In the genomic region with DNA sequence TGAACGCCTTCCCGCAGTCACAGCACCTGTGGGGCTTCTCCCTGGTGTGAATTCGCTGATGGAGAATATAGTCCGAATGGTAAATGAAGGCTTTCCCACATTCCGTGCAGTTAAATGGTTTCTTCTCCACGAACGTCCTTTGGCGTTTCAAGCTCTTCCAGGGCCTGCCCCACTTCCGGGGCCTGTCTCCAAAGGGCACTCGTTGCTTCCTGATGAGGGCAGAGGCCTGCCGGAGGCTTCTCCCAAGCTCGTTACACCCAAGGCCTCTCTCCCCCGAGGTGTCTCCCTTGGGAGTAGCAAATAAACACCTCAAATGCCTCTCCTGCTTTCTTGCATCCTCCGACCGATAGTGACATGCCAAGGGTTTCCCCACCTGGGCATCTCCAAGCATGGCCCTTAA, we compare ENCODE assay signal across 36 cellular contexts.
"Had no signal": no experiment of that assay in that cellular context is flagged by ENCODE, and none has a peak within 500 bp of the region (broad histone marks: within the 10 kb centered on the region; RNA-seq: fewer than 3 reads in every experiment).

No MANE protein-coding gene starts in this region.

- DNase-seq: activated B cell treated with CpG ODN at 0.5 μM for 24 hours; activated CD4-positive, alpha-beta memory T cell treated with anti-CD3 and anti-CD28 coated beads for 36 hours; activated CD4-positive, alpha-beta T cell treated with anti-CD3 and anti-CD28 coated beads for 4 hours; activated CD4-positive, alpha-beta T cell treated with anti-CD3 and anti-CD28 coated beads, Interleukin-2, amount 10 ng/mL, durations not matched to agents 24 days and 14 days; activated CD4-positive, alpha-beta T cell treated with anti-CD3 and anti-CD28 coated beads, Interleukin-2, amount 50 U/mL, for 1 hour; activated CD4-positive, alpha-beta T cell treated with anti-CD3 and anti-CD28 coated beads, Interleukin-2, amount 50 U/mL, for 4 hours; activated CD4-positive, CD25-positive, alpha-beta regulatory T cell treated with anti-CD3 and anti-CD28 coated beads, Interleukin-2, amount 50 U/mL, for 72 hours; activated CD8-positive, alpha-beta memory T cell treated with anti-CD3 and anti-CD28 coated beads, Interleukin-2, amount 50 U/mL, for 4 hours; activated CD8-positive, alpha-beta T cell treated with anti-CD3 and anti-CD28 coated beads for 36 hours; activated effector memory CD4-positive, alpha-beta T cell treated with Interleukin-2 at 50 U/mL for 16 hours; activated gamma-delta T cell; activated naive CD4-positive, alpha-beta T cell treated with anti-CD3 and anti-CD28 coated beads, Interleukin-2, amount 10 ng/mL, durations not matched to agents 7 days and 5 days; activated naive CD4-positive, alpha-beta T cell treated with Interleukin-2 at 50 U/mL for 16 hours; activated naive CD8-positive, alpha-beta T cell treated with anti-CD3 and anti-CD28 coated beads, Interleukin-2, amount 10 ng/mL, durations not matched to agents 7 days and 5 days; activated naive CD8-positive, alpha-beta T cell treated with anti-CD3 and anti-CD28 coated beads, Interleukin-2, amount 50 U/mL, for 24 hours; activated T-cell treated with anti-CD3 and anti-CD28 coated beads for 4 hours; activated T-cell treated with anti-CD3 and anti-CD28 coated beads, Interleukin-2, amount 50 U/mL, for 1 hour; activated T-cell treated with anti-CD3 and anti-CD28 coated beads, Interleukin-2, amount 50 U/mL, for 4 hours; adrenal gland; amniotic stem cell; aorta; body of pancreas; brain microvascular endothelial cell; central memory CD4-positive, alpha-beta T cell; T-helper 1 cell; T-helper 2 cell; T-helper 9 cell had no signal

- H3K27ac Mint-ChIP-seq: activated B cell treated with CpG ODN at 0.5 μM for 24 hours; activated CD4-positive, alpha-beta memory T cell treated with anti-CD3 and anti-CD28 coated beads for 36 hours; activated CD4-positive, alpha-beta T cell treated with anti-CD3 and anti-CD28 coated beads, Interleukin-2, amount 10 ng/mL, durations not matched to agents 24 days and 14 days; activated CD8-positive, alpha-beta T cell treated with anti-CD3 and anti-CD28 coated beads for 36 hours; activated naive CD4-positive, alpha-beta T cell treated with anti-CD3 and anti-CD28 coated beads, Interleukin-2, amount 10 ng/mL, durations not matched to agents 7 days and 5 days; activated naive CD4-positive, alpha-beta T cell treated with anti-CD3 and anti-CD28 coated beads, Interleukin-2, amount 50 U/mL, for 24 hours; activated naive CD8-positive, alpha-beta T cell; activated naive CD8-positive, alpha-beta T cell treated with anti-CD3 and anti-CD28 coated beads, Interleukin-2, amount 10 ng/mL, durations not matched to agents 7 days and 5 days; activated naive CD8-positive, alpha-beta T cell treated with anti-CD3 and anti-CD28 coated beads, Interleukin-2, amount 50 U/mL, for 24 hours; activated T-helper 2 cell treated with anti-CD3 and anti-CD28 coated beads, Interferon-gamma antibody, Interleukin-2, Interleukin-4, amounts not matched to agents 10 μg/mL and 5 μg/mL and 100 μg/mL, durations not matched to agents 14 hours and 24 hours and 36 hours; T-helper 1 cell treated with Interleukin-12 subunit alpha and Interleukin-12 subunit beta and Interleukin-4 antibody, amounts not matched to agents 30 μg/mL and 1 μg/mL, for 36 hours; T-helper 2 cell treated with Interferon-gamma antibody and Interleukin-4, amounts not matched to agents 5 μg/mL and 100 μg/mL, for 36 hours had no signal

- H3K27me3 ChIP-seq: adrenal gland, body of pancreas, brain microvascular endothelial cell, breast epithelium had no signal

- H3K27me3 Mint-ChIP-seq: activated CD4-positive, alpha-beta T cell treated with anti-CD3 and anti-CD28 coated beads, Interleukin-2, amount 10 ng/mL, durations not matched to agents 24 days and 14 days; activated CD8-positive, alpha-beta T cell treated with anti-CD3 and anti-CD28 coated beads for 36 hours; activated naive CD4-positive, alpha-beta T cell treated with anti-CD3 and anti-CD28 coated beads, Interleukin-2, amount 10 ng/mL, durations not matched to agents 7 days and 5 days had no signal

- H3K4me3 Mint-ChIP-seq: activated B cell treated with CpG ODN at 0.5 μM for 24 hours; activated CD4-positive, alpha-beta memory T cell treated with anti-CD3 and anti-CD28 coated beads for 36 hours; activated CD4-positive, alpha-beta T cell treated with anti-CD3 and anti-CD28 coated beads, Interleukin-2, amount 10 ng/mL, durations not matched to agents 24 days and 14 days; activated CD8-positive, alpha-beta T cell treated with anti-CD3 and anti-CD28 coated beads for 36 hours; activated naive CD4-positive, alpha-beta T cell treated with anti-CD3 and anti-CD28 coated beads, Interleukin-2, amount 10 ng/mL, durations not matched to agents 7 days and 5 days; activated naive CD4-positive, alpha-beta T cell treated with anti-CD3 and anti-CD28 coated beads, Interleukin-2, amount 50 U/mL, for 24 hours; activated naive CD8-positive, alpha-beta T cell; activated naive CD8-positive, alpha-beta T cell treated with anti-CD3 and anti-CD28 coated beads, Interleukin-2, amount 10 ng/mL, durations not matched to agents 7 days and 5 days; activated naive CD8-positive, alpha-beta T cell treated with anti-CD3 and anti-CD28 coated beads, Interleukin-2, amount 50 U/mL, for 24 hours; activated T-cell treated with anti-CD3 and anti-CD28 coated beads, Interleukin-2, amount 50 U/mL, for 4 hours; T-helper 1 cell treated with Interleukin-12 subunit alpha and Interleukin-12 subunit beta and Interleukin-4 antibody, amounts not matched to agents 30 μg/mL and 1 μg/mL, for 36 hours; T-helper 2 cell treated with Interferon-gamma antibody and Interleukin-4, amounts not matched to agents 5 μg/mL and 100 μg/mL, for 36 hours had no signal

- H3K9me3 Mint-ChIP-seq: activated naive CD4-positive, alpha-beta T cell treated with anti-CD3 and anti-CD28 coated beads, Interleukin-2, amount 50 U/mL, for 24 hours had no signal

- H3K4me1 Mint-ChIP-seq: activated B cell treated with CpG ODN at 0.5 μM for 24 hours; activated CD4-positive, alpha-beta T cell treated with anti-CD3 and anti-CD28 coated beads, Interleukin-2, amount 10 ng/mL, durations not matched to agents 24 days and 14 days; activated naive CD4-positive, alpha-beta T cell treated with anti-CD3 and anti-CD28 coated beads, Interleukin-2, amount 10 ng/mL, durations not matched to agents 7 days and 5 days; activated naive CD4-positive, alpha-beta T cell treated with anti-CD3 and anti-CD28 coated beads, Interleukin-2, amount 50 U/mL, for 24 hours; activated naive CD8-positive, alpha-beta T cell treated with anti-CD3 and anti-CD28 coated beads, Interleukin-2, amount 10 ng/mL, durations not matched to agents 7 days and 5 days had no signal

- H3K4me3 ChIP-seq: adrenal gland, body of pancreas, breast epithelium had no signal

- H3K36me3 ChIP-seq: adrenal gland, brain microvascular endothelial cell, breast epithelium had no signal

- ATAC-seq: activated CD8-positive, alpha-beta T cell treated with anti-CD3 and anti-CD28 coated beads for 36 hours; activated naive CD8-positive, alpha-beta T cell treated with anti-CD3 and anti-CD28 coated beads, Interleukin-2, amount 50 U/mL, for 24 hours; activated T-cell treated with anti-CD3 and anti-CD28 coated beads, Interleukin-2, amount 50 U/mL, for 4 hours; body of pancreas had no signal

- FAIRE-seq: astrocyte, TTC549 had no signal

- H3K4me1 ChIP-seq: adrenal gland, body of pancreas, breast epithelium had no signal

- H3K36me3 Mint-ChIP-seq: activated naive CD4-positive, alpha-beta T cell treated with anti-CD3 and anti-CD28 coated beads, Interleukin-2, amount 10 ng/mL, durations not matched to agents 7 days and 5 days; activated naive CD4-positive, alpha-beta T cell treated with anti-CD3 and anti-CD28 coated beads, Interleukin-2, amount 50 U/mL, for 24 hours had no signal

- H3K27ac ChIP-seq: adrenal gland, body of pancreas, brain microvascular endothelial cell, breast epithelium, VCaP had no signal
